13 cellular contexts compared by ENCODE assay signal in the genomic region with DNA sequence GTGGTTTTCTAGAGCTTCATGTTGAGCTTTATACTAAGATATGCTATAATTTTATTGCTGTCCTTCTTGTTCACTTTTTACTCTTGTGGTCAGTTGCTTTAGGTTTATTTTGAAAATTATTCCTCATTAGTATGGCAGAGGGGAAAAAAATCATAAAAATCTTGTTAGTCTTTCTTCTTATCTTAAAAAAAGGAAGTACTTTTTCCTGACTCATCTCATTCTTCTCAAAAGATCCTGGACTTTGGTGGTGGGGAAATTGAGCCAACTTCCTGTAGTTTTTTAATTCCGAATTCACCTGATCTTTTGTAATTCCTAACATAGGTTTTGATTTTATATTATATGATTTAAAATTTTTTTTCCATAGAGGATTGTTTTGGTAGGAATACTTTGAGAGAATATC.
"Had no signal": no experiment of that assay in that cellular context is flagged by ENCODE, and none has a peak within 500 bp of the region (broad histone marks: within the 10 kb centered on the region; RNA-seq: fewer than 3 reads in every experiment).

No MANE protein-coding gene starts in this region.

- H2AFZ ChIP-seq: neural progenitor cell had no signal

- ATAC-seq: activated naive CD4-positive, alpha-beta T cell treated with anti-CD3 and anti-CD28 coated beads, Interleukin-2, amount 50 U/mL, for 72 hours; body of pancreas; esophagus mucosa; pancreas had no signal

- H3K27ac ChIP-seq: body of pancreas, neural progenitor cell, pancreas, stomach, thoracic aorta had no signal

- H3K4me2 ChIP-seq: neural progenitor cell had no signal

- H3K27ac Mint-ChIP-seq: activated CD4-positive, alpha-beta memory T cell treated with anti-CD3 and anti-CD28 coated beads, Interleukin-2, amount 10 ng/mL, durations not matched to agents 7 days and 5 days; neural progenitor cell had no signal

- H3K4me3 ChIP-seq: body of pancreas, neural progenitor cell, pancreas, stomach, thoracic aorta had no signal

- H3K27me3 Mint-ChIP-seq: activated CD4-positive, alpha-beta memory T cell treated with anti-CD3 and anti-CD28 coated beads, Interleukin-2, amount 10 ng/mL, durations not matched to agents 7 days and 5 days had no signal

- FAIRE-seq: pancreas had no signal

- H3K9me3 Mint-ChIP-seq: activated CD4-positive, alpha-beta memory T cell treated with anti-CD3 and anti-CD28 coated beads, Interleukin-2, amount 10 ng/mL, durations not matched to agents 7 days and 5 days; activated naive CD4-positive, alpha-beta T cell treated with anti-CD3 and anti-CD28 coated beads, Interleukin-2, amount 50 U/mL, for 72 hours; neural progenitor cell had no signal

- H3K27me3 ChIP-seq: body of pancreas, neural progenitor cell, pancreas, stomach had no signal

- H3K9ac ChIP-seq: neural progenitor cell had no signal

- H3K4me3 Mint-ChIP-seq: activated CD4-positive, alpha-beta memory T cell treated with anti-CD3 and anti-CD28 coated beads, Interleukin-2, amount 10 ng/mL, durations not matched to agents 7 days and 5 days; neural progenitor cell had no signal

- H3K9me3 ChIP-seq: body of pancreas, pancreas, stomach, thoracic aorta had no signal

- DNase-seq: activated CD4-positive, alpha-beta memory T cell treated with anti-CD3 and anti-CD28 coated beads, Interleukin-2, amount 10 ng/mL, durations not matched to agents 7 days and 5 days; activated CD4-positive, CD25-positive, alpha-beta regulatory T cell treated with anti-CD3 and anti-CD28 coated beads, Interleukin-2, amount 50 U/mL, for 72 hours; amniotic stem cell; body of pancreas; central memory CD4-positive, alpha-beta T cell; pancreas; stimulated activated CD4-positive, alpha-beta T cell treated with anti-CD3 and anti-CD28 coated beads, Interleukin-15, amount 100 ng/mL, for 24 hours; stomach; T-helper 2 cell had no signal
